ENCODE assay signal across 8 cellular contexts in genomic region chr19:37077615-37077928, GRCh38.
DNase-seq lines count a peak whose midpoint lies in the region; ATAC-seq and TF ChIP-seq lines count a peak whose summit lies in the region.

No MANE protein-coding gene starts in this region.

- H3K9me3 ChIP-seq in Loucy (ENCODE audit: insufficient read depth, low read depth, low read length), result peaks cover 2% of the 10 kb centered on the region; the same call in 1 of the 2 replicates
- H3K9me3 ChIP-seq in muscle layer of duodenum (ENCODE audit: control insufficient read depth in 1 of 2, low read length in 2 of 2), result peaks cover 0 to 9% of the 10 kb centered on the region in 2 donors

- peaks cover 22% of the 10 kb centered on the region for H3K4me1 ChIP-seq in Loucy (ENCODE audit: insufficient read depth, low read length, poor library complexity, severe bottlenecking)
- H3K4me1 ChIP-seq in muscle layer of duodenum (ENCODE audit: control insufficient read depth in 1 of 2, insufficient read depth in 2 of 2, low read length in 2 of 2), result peaks cover 13 to 14% of the 10 kb centered on the region in 2 donors

- DNase-seq in DMS114 treated with DMSO at 0.1 percent for 48 hours (lab: John Stamatoyannopoulos, UW; ENCODE audit: unreplicated experiment) (peak; percentile 31), choroid plexus epithelial cell (ENCODE audit: low read depth) (no peak), NCI-H2107 treated with DMSO at 0.1 percent for 48 hours (lab: John Stamatoyannopoulos, UW; ENCODE audit: unreplicated experiment) (no peak), dedifferentiated amniotic fluid mesenchymal stem cell (ENCODE audit: extremely low spot score) (no peak)

- H3K4me3 ChIP-seq in Loucy (ENCODE audit: low read length, poor library complexity, severe bottlenecking) (peak overlapping the region; percentile 87), choroid plexus epithelial cell (ENCODE audit: low read depth, low read length) (peak overlapping the region; percentile 97), muscle layer of duodenum (ENCODE audit: low read depth in 1 of 2, low read length in 2 of 2) (peak overlapping the region; percentile 88 to 89)

- H3K4me2 ChIP-seq in Loucy (ENCODE audit: low read depth, low read length, poor library complexity, severe bottlenecking), result peak overlapping the region; percentile 85

- H3K9me2 ChIP-seq in Loucy (replicated peaks; ENCODE audit: low read depth, low read length), result no peaks in the 10 kb centered on the region

- peaks cover 4% of the 10 kb centered on the region for H4K20me1 ChIP-seq in Loucy (ENCODE audit: insufficient read depth, low read length, poor library complexity, severe bottlenecking)

- H3F3A ChIP-seq in Loucy (ENCODE audit: low read depth), result no peaks in the 10 kb centered on the region

- H3K9ac ChIP-seq in Loucy (ENCODE audit: low read depth, low read length, poor library complexity, severe bottlenecking), result peak overlapping the region; percentile 81

- peak overlapping the region; percentile 83 for H3K27ac ChIP-seq in muscle layer of duodenum (ENCODE audit: low read length)

- H3K36me3 ChIP-seq in Loucy (ENCODE audit: insufficient read depth, low read length), result no peaks in the 10 kb centered on the region
- H3K36me3 ChIP-seq in muscle layer of duodenum (ENCODE audit: control insufficient read depth in 1 of 2, insufficient read depth in 2 of 2, low read length in 2 of 2), result peaks cover 0 to 10% of the 10 kb centered on the region in 2 donors

- no peaks in the 10 kb centered on the region for H3K27me3 ChIP-seq in Loucy (ENCODE audit: insufficient read depth, low read length, poor library complexity, severe bottlenecking)
- H3K27me3 ChIP-seq in muscle layer of duodenum (ENCODE audit: low read depth, low read length), result no peaks in the 10 kb centered on the region

- peaks cover 28% of the 10 kb centered on the region for H3K79me2 ChIP-seq in Loucy (ENCODE audit: insufficient read depth, low read length)

- peak overlapping the region; percentile 93 for H2AFZ ChIP-seq in Loucy (ENCODE audit: low read length)

- TF ChIP-seq CTCF in Loucy (conservative IDR thresholded peaks at IDR 0.05; ENCODE audit: low read length) (no peak), choroid plexus epithelial cell (conservative IDR thresholded peaks at IDR 0.05; ENCODE audit: low read depth, low read length) (no peak)

- ATAC-seq in HG03196 (IDR thresholded peaks at IDR 0.05; ENCODE audit: unreplicated experiment), result no peak
- ATAC-seq in GM21381 (IDR thresholded peaks at IDR 0.05; ENCODE audit: unreplicated experiment), result no peak
